1 cellular context compared by ENCODE assay signal in the genomic region with DNA sequence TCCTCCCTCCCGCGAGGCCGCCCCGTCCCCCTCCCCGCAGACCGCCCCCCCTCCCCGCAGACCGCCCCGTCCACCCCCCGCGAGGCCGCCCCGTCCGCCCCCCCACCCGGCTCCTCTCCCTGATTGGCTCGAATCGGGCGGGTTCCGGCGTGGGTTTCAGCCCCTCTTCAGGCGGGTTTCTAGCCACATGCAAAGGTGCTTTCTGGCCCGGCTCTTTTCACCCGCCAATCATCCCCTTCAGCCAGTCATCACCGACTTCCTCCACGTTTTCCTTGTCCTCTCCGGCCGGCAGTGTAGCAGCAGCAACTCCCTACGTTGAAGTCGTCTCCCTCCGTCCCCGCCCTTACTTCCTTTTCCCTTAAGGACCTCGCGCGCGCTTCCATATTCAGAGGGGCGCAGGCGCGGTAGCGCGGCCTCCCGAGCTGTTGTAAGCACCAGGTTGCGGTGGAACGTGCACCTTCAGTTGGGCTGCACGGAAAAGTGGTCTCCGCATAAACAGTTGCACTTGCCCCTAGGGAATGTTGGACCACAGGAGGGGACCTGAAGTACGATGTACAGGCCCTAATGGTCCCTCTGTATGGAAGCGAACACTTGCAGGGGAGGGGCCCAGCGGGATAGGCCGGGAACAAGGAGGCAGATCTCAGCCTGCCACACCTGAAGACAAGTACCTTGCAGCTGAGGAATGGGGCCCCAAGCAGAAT.
TF ChIP-seq lines count a peak whose summit lies in the region.

No MANE protein-coding gene starts in this region.

TF ChIP-seq in HCT116, 20 proteins besides CTCF, POLR2A, EP300 and RAD21 (continued from another document):
- TF ChIP-seq, protein P1, sequence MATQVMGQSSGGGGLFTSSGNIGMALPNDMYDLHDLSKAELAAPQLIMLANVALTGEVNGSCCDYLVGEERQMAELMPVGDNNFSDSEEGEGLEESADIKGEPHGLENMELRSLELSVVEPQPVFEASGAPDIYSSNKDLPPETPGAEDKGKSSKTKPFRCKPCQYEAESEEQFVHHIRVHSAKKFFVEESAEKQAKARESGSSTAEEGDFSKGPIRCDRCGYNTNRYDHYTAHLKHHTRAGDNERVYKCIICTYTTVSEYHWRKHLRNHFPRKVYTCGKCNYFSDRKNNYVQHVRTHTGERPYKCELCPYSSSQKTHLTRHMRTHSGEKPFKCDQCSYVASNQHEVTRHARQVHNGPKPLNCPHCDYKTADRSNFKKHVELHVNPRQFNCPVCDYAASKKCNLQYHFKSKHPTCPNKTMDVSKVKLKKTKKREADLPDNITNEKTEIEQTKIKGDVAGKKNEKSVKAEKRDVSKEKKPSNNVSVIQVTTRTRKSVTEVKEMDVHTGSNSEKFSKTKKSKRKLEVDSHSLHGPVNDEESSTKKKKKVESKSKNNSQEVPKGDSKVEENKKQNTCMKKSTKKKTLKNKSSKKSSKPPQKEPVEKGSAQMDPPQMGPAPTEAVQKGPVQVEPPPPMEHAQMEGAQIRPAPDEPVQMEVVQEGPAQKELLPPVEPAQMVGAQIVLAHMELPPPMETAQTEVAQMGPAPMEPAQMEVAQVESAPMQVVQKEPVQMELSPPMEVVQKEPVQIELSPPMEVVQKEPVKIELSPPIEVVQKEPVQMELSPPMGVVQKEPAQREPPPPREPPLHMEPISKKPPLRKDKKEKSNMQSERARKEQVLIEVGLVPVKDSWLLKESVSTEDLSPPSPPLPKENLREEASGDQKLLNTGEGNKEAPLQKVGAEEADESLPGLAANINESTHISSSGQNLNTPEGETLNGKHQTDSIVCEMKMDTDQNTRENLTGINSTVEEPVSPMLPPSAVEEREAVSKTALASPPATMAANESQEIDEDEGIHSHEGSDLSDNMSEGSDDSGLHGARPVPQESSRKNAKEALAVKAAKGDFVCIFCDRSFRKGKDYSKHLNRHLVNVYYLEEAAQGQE (IDR thresholded peaks at IDR 0.05; ENCODE audit: low read depth) = no peak
- TF ChIP-seq, protein P2, sequence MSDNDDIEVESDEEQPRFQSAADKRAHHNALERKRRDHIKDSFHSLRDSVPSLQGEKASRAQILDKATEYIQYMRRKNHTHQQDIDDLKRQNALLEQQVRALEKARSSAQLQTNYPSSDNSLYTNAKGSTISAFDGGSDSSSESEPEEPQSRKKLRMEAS (IDR thresholded peaks at IDR 0.05) = peak; percentile 88; the same call in 1 of the 2 replicates
- TF ChIP-seq SP1 (IDR thresholded peaks at IDR 0.05; ENCODE audit: low read depth) (peak; percentile 88), EZH2 (IDR thresholded peaks at IDR 0.05) (no peak), SIN3A (IDR thresholded peaks at IDR 0.05; ENCODE audit: low read depth) (no peak; the same call in 1 of the 2 replicates), JUND (IDR thresholded peaks at IDR 0.05) (no peak), CBX3 (IDR thresholded peaks at IDR 0.05; ENCODE audit: low read depth) (no peak)
- TF ChIP-seq, protein P3, sequence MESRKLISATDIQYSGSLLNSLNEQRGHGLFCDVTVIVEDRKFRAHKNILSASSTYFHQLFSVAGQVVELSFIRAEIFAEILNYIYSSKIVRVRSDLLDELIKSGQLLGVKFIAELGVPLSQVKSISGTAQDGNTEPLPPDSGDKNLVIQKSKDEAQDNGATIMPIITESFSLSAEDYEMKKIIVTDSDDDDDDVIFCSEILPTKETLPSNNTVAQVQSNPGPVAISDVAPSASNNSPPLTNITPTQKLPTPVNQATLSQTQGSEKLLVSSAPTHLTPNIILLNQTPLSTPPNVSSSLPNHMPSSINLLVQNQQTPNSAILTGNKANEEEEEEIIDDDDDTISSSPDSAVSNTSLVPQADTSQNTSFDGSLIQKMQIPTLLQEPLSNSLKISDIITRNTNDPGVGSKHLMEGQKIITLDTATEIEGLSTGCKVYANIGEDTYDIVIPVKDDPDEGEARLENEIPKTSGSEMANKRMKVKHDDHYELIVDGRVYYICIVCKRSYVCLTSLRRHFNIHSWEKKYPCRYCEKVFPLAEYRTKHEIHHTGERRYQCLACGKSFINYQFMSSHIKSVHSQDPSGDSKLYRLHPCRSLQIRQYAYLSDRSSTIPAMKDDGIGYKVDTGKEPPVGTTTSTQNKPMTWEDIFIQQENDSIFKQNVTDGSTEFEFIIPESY (IDR thresholded peaks at IDR 0.05; ENCODE audit: extremely low read depth, insufficient replicate concordance, low read length) = peak; percentile 49
